Comparison of ENCODE assay signal across 8 cellular contexts in the genomic region with DNA sequence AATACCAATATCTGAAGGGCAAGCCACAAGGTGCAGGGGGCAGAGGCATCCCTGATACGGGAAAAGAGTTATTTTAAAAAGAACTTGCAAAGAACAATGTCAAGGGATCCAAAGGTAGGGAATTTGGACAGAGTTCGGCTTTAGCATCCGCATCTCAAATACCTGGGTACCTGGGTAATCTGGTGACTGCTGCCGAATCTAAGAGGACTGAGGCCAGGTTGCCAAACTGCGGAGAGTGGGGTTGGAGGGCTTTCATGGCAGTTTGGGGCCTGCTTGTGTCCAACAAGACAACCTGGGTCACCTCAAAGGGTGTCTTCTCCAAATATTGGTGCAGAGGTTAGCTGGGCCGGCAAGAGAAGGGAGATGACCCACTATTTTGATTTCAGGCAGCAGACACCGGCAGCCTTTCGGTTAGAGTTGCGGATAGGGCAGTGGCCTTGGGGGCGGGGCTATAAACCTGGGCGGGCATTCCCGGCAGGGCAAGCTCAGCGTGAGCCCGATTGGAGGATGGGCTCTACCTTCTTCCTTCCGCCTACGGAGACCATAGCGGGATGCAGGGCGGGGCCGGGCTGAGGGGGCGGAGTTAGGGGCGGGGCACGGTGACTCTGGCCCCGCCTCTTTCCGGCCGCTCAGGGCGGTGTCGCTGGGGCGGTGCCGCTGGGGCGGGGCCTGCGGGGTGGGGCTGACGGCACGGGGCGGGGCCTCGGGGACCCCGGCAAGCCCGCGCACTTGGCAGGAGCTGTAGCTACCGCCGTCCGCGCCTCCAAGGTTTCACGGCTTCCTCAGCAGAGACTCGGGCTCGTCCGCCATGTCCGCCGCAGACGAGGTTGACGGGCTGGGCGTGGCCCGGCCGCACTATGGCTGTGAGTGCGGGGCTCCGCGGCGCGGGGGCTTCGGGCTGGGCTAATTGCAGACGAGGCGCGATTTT. TPM values are rescaled to one million over a fixed set of nuclear protein-coding genes. Genes with fewer than 3 reads are reported as not detected.
A peak's percentile ranks its signal among the peaks of the same experiment; 100 is the strongest.
DNase-seq lines count a peak whose midpoint lies in the region; TF ChIP-seq lines count a peak whose summit lies in the region.

A gene with protein sequence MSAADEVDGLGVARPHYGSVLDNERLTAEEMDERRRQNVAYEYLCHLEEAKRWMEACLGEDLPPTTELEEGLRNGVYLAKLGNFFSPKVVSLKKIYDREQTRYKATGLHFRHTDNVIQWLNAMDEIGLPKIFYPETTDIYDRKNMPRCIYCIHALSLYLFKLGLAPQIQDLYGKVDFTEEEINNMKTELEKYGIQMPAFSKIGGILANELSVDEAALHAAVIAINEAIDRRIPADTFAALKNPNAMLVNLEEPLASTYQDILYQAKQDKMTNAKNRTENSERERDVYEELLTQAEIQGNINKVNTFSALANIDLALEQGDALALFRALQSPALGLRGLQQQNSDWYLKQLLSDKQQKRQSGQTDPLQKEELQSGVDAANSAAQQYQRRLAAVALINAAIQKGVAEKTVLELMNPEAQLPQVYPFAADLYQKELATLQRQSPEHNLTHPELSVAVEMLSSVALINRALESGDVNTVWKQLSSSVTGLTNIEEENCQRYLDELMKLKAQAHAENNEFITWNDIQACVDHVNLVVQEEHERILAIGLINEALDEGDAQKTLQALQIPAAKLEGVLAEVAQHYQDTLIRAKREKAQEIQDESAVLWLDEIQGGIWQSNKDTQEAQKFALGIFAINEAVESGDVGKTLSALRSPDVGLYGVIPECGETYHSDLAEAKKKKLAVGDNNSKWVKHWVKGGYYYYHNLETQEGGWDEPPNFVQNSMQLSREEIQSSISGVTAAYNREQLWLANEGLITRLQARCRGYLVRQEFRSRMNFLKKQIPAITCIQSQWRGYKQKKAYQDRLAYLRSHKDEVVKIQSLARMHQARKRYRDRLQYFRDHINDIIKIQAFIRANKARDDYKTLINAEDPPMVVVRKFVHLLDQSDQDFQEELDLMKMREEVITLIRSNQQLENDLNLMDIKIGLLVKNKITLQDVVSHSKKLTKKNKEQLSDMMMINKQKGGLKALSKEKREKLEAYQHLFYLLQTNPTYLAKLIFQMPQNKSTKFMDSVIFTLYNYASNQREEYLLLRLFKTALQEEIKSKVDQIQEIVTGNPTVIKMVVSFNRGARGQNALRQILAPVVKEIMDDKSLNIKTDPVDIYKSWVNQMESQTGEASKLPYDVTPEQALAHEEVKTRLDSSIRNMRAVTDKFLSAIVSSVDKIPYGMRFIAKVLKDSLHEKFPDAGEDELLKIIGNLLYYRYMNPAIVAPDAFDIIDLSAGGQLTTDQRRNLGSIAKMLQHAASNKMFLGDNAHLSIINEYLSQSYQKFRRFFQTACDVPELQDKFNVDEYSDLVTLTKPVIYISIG (N-terminal part only) (plus strand): TSS at position 709 of the 928 bp plus-strand sequence. CDS start 100 bp downstream, at position 809.

- no peaks in the 10 kb centered on the region for H3K9me3 Mint-ChIP-seq in activated naive CD4-positive, alpha-beta T cell treated with anti-CD3 and anti-CD28 coated beads for 36 hours

- peaks cover 23% of the 10 kb centered on the region for H3K36me3 Mint-ChIP-seq in activated naive CD4-positive, alpha-beta T cell treated with anti-CD3 and anti-CD28 coated beads for 36 hours (ENCODE audit: low read depth)

- H3K27me3 Mint-ChIP-seq in activated naive CD4-positive, alpha-beta T cell treated with anti-CD3 and anti-CD28 coated beads for 36 hours (ENCODE audit: low read depth) = no peaks in the 10 kb centered on the region

- TF ChIP-seq EP300 in suprapubic skin (IDR thresholded peaks at IDR 0.05) = no peak

- H3K4me3 ChIP-seq in suprapubic skin = peak within 1 kb of the TSS; percentile 67

- H3K4me3 Mint-ChIP-seq in activated naive CD4-positive, alpha-beta T cell treated with anti-CD3 and anti-CD28 coated beads for 36 hours = peak within 1 kb of the TSS; percentile 89

- H3K27ac Mint-ChIP-seq in activated naive CD4-positive, alpha-beta T cell treated with anti-CD3 and anti-CD28 coated beads for 36 hours = peak within 1 kb of the TSS; percentile 90

- H3K36me3 ChIP-seq in suprapubic skin = peaks cover 10% of the 10 kb centered on the region

- TF ChIP-seq CTCF in suprapubic skin (IDR thresholded peaks at IDR 0.05) = no peak

- H3K27me3 ChIP-seq in suprapubic skin = no peaks in the 10 kb centered on the region

- in situ Hi-C loops in SK-MEL-5 (cut with HindIII; ENCODE audit: low pct_unique_long_range_greater_than_20kb, low sequenced_read_pairs) = no loop called here

- H3K4me1 ChIP-seq in suprapubic skin = peaks cover 42% of the 10 kb centered on the region

- H3K4me1 Mint-ChIP-seq in activated naive CD4-positive, alpha-beta T cell treated with anti-CD3 and anti-CD28 coated beads for 36 hours (ENCODE audit: low read depth) = peaks cover 39% of the 10 kb centered on the region

- intact Hi-C loops in activated naive CD4-positive, alpha-beta T cell treated with anti-CD3 and anti-CD28 coated beads for 36 hours (cut with micrococcal nuclease) = loop anchor here (1.0 to 10.0 kb wide), 8 partner anchors 10 to 547 kb away; a partner anchor contains a TSS

- POLR2A ChIA-PET in HEK293T (lab: Yijun Ruan, JAX) = interaction anchor here (0.6 to 2.2 kb wide), 24 partner anchors 9 to 138 kb away, joined by 3 to 36 read pairs (median 5); a partner anchor contains a TSS

- TF ChIP-seq POLR2A in suprapubic skin (IDR thresholded peaks at IDR 0.05) = peak in 1 of 2 donors; percentile 88

- DNase-seq in GF-D8 (lab: John Stamatoyannopoulos, UW) = peak; percentile 91
- DNase-seq in HEK293T (ENCODE audit: extremely low spot score) = peak; percentile 100
- peak; percentile 95 for DNase-seq in MV-4-11 (lab: John Stamatoyannopoulos, UW)
- DNase-seq in SK-MEL-5 (ENCODE audit: low read depth, low spot score) = peak; percentile 97
- peak; percentile 99 for DNase-seq in activated naive CD4-positive, alpha-beta T cell treated with anti-CD3 and anti-CD28 coated beads for 36 hours
- DNase-seq in germinal center (ENCODE audit: low spot score) = peak; percentile 97
- peak; percentile 59 to 97 (median 93) for DNase-seq in nucleus accumbens (lab: John Stamatoyannopoulos, UW)
- DNase-seq in suprapubic skin (ENCODE audit: low spot score in 2 of 2) = peak; percentile 98 to 99

- peak within 1 kb of the TSS; percentile 96 for H3K27ac ChIP-seq in suprapubic skin

- CTCF ChIA-PET in HEK293T (lab: Yijun Ruan, JAX) = interaction anchor here (0.9 to 1.1 kb wide), 2 partner anchors 86 to 94 kb away, joined by 5 to 8 read pairs; no protein-coding TSS in a partner anchor
- CTCF ChIA-PET in activated naive CD4-positive, alpha-beta T cell treated with anti-CD3 and anti-CD28 coated beads for 36 hours (lab: Charles Lee) = interaction anchor here (0.6 to 2.3 kb wide), 4 partner anchors 12 to 29 kb away, joined by 3 to 6 read pairs (median 6); no protein-coding TSS in a partner anchor

- H3K9me3 ChIP-seq in suprapubic skin = no peaks in the 10 kb centered on the region

- 14% methylated on average over 19 of the region's 62 CpGs for WGBS in suprapubic skin

TF ChIP-seq in HEK293T, 16 proteins besides CTCF, POLR2A, EP300 and RAD21:
- TF ChIP-seq LEF1 (IDR thresholded peaks at IDR 0.05; ENCODE audit: borderline replicate concordance) (no peak), ZNF384 (IDR thresholded peaks at IDR 0.05) (no peak), L3MBTL2 (conservative IDR thresholded peaks at IDR 0.05) (peak; percentile 41)

RNA-seq across cellular contexts. Expression of the gene that starts here (rescaled TPM):
- 141 and 153 TPM in 2 replicates for total RNA-seq in SK-MEL-5 (2014; rRNA removed; shearing (Covaris generic))
- polyA plus RNA-seq in SK-MEL-5 (2015; cell fraction: cytosol; rRNA removed) = 87.7 and 139 TPM in 2 replicates
- 140 and 181 TPM in 2 replicates for polyA plus RNA-seq in SK-MEL-5 (2015; cell fraction: nucleus; rRNA removed)
- total RNA-seq in activated naive CD4-positive, alpha-beta T cell treated with anti-CD3 and anti-CD28 coated beads for 36 hours = 100 to 1,000 TPM; 136 to 143 TPM
- total RNA-seq in suprapubic skin = 100 to 1,000 TPM; 206 to 448 (median 215) TPM

Comparison
In these comparisons a context has a peak if more than half of its experiments do, and no peak if none do; other contexts are left out.
1. Peak in every context shown above with its lines: DNase-seq, H3K4me3 ChIP-seq and H3K27ac ChIP-seq.